In the genomic region with DNA sequence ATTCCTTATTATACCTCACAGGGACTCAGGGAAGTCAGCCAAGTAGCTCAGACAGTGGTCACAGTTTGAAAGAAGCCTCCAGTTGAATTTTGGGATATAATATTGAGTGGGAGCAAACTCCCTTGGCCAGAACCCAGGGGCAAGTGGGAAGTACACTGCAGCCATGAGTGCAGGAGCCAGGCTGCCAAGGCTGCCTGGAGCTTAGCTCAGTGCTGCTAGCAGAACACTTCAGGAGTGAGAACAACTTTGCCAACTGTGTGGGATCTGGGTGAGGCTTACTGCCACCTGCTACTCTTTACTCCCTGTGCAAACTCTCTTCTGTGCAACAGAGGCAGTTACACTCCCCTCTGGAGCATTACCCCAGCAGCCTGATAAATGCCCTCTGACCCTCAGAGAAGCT, we compare ENCODE assay signal across 12 cellular contexts. TPM values are rescaled to one million over a fixed set of nuclear protein-coding genes. Genes with fewer than 3 reads are reported as not detected.
A peak's percentile ranks its signal among the peaks of the same experiment; 100 is the strongest.
DNase-seq lines count a peak whose midpoint lies in the region; ATAC-seq lines count a peak whose summit lies in the region.
"Had no signal": no experiment of that assay in that cellular context is flagged by ENCODE, and none has a peak within 500 bp of the region (broad histone marks: within the 10 kb centered on the region; RNA-seq: fewer than 3 reads in every experiment).

No MANE protein-coding gene starts in this region.

- intact Hi-C loops in posterior cingulate gyrus (cut with DNase I) = no loop called here

- ATAC-seq in GM21717 (IDR thresholded peaks at IDR 0.05; ENCODE audit: unreplicated experiment) (no peak), HG02763 (IDR thresholded peaks at IDR 0.05; ENCODE audit: unreplicated experiment) (no peak), left lobe of liver (no peak)

- DNase-seq in anterior cingulate cortex (lab: John Stamatoyannopoulos, UW) (peak in 39 of 58 donors; percentile 1 to 66 (median 21)), inferior parietal cortex (ENCODE audit: extremely low spot score) (peak; percentile 30), posterior cingulate gyrus (peak in 8 of 10 donors; percentile 25 to 90 (median 55)), left lobe of liver (ENCODE audit: low spot score) (no peak), hepatic stellate cell (ENCODE audit: low spot score) (no peak)
- DNase-seq: ACHN; Caco-2; CD4-positive, alpha-beta T cell; HCEC 1CT had no signal

RNA-seq across cellular contexts. Expression of gene OR5K3, which starts 4.6 kb away (rescaled TPM):
- not detected for total RNA-seq in left lobe of liver
- total RNA-seq: Caco-2; CD4-positive, alpha-beta T cell; HT1080 had no signal

RNA-seq across cellular contexts. Expression of gene OR5K4, which starts 41.5 kb away (rescaled TPM):
- not detected for total RNA-seq in left lobe of liver
- total RNA-seq: Caco-2; CD4-positive, alpha-beta T cell; HT1080 had no signal

Comparison
In these comparisons a context has a peak if more than half of its experiments do, and no peak if none do; other contexts are left out.
1. DNase-seq: peak in anterior cingulate cortex (39 of 58), inferior parietal cortex (single experiment) and posterior cingulate gyrus (8 of 10); none in left lobe of liver (single experiment) and hepatic stellate cell (single experiment).